In genomic region chr14:24403294-24404013, GRCh38 we compare ENCODE assay signal across 15 cellular contexts. TPM values are rescaled to one million over a fixed set of nuclear protein-coding genes. Genes with fewer than 3 reads are reported as not detected.
A peak's percentile ranks its signal among the peaks of the same experiment; 100 is the strongest.
DNase-seq lines count a peak whose midpoint lies in the region; ATAC-seq and TF ChIP-seq lines count a peak whose summit lies in the region.
"Had no signal": no experiment of that assay in that cellular context is flagged by ENCODE, and none has a peak within 500 bp of the region (broad histone marks: within the 10 kb centered on the region; RNA-seq: fewer than 3 reads in every experiment).

No MANE protein-coding gene starts in this region.

- H3K4me3 ChIP-seq in gastroesophageal sphincter = no peak overlapping the region

- H3K4me3 Mint-ChIP-seq in osteocyte (ENCODE audit: unreplicated experiment) = no peak overlapping the region
- H3K4me3 Mint-ChIP-seq: natural killer cell treated with Interleukin-12 subunit alpha and Interleukin-12 subunit beta and Interleukin-15 and Interleukin-18, amount 100 ng/mL, for 72 hours; T-cell had no signal

- DNase-seq in AG20443 (ENCODE audit: low spot score) (peak; percentile 43), SW480 (ENCODE audit: low spot score) (peak; percentile 20), osteocyte (ENCODE audit: extremely low spot score, unreplicated experiment) (no peak), NCI-H1694 (lab: John Stamatoyannopoulos, UW) (no peak), NCI-H524 (lab: John Stamatoyannopoulos, UW) (no peak)
- DNase-seq in activated naive CD4-positive, alpha-beta T cell treated with anti-CD3 and anti-CD28 coated beads, Interleukin-2, amount 50 U/mL, for 72 hours (ENCODE audit: low spot score in 2 of 2) = no peak
- DNase-seq: activated CD4-positive, CD25-positive, alpha-beta regulatory T cell; cortex of kidney; DMS 273 treated with DMSO at 0.1 percent for 48 hours; NCI-H1105 treated with DMSO at 0.1 percent for 48 hours; OCI-M1; T-cell had no signal

- H3K27me3 Mint-ChIP-seq in osteocyte (ENCODE audit: unreplicated experiment) = no peaks in the 10 kb centered on the region

- no peaks in the 10 kb centered on the region for H3K9me3 Mint-ChIP-seq in osteocyte (ENCODE audit: unreplicated experiment)
- no peaks in the 10 kb centered on the region for H3K9me3 Mint-ChIP-seq in activated naive CD4-positive, alpha-beta T cell treated with anti-CD3 and anti-CD28 coated beads, Interleukin-2, amount 50 U/mL, for 72 hours
- H3K9me3 Mint-ChIP-seq: natural killer cell treated with Interleukin-12 subunit alpha and Interleukin-12 subunit beta and Interleukin-15 and Interleukin-18, amount 100 ng/mL, for 72 hours; T-cell had no signal

- TF ChIP-seq CTCF in gastroesophageal sphincter (IDR thresholded peaks at IDR 0.05) (no peak), osteocyte (IDR thresholded peaks at IDR 0.05) (no peak)

- H3K36me3 ChIP-seq in gastroesophageal sphincter = peaks cover 0 to 28% of the 10 kb centered on the region in 2 donors

- no peak for TF ChIP-seq POLR2A in gastroesophageal sphincter (IDR thresholded peaks at IDR 0.05)

- H3K4me1 Mint-ChIP-seq in osteocyte (ENCODE audit: unreplicated experiment) = peaks cover 52% of the 10 kb centered on the region

- H3K4me1 ChIP-seq in gastroesophageal sphincter = peaks cover 0 to 61% (median 23%) of the 10 kb centered on the region in 3 donors

- H3K9me3 ChIP-seq in gastroesophageal sphincter = no peaks in the 10 kb centered on the region

- 39 to 54% methylated on average over 4 to 7 of the region's 7 CpGs for WGBS in gastroesophageal sphincter (ENCODE audit: low coverage in 1 of 2), 2 donors

- H3K36me3 Mint-ChIP-seq in osteocyte (ENCODE audit: unreplicated experiment) = peaks cover 22% of the 10 kb centered on the region
- H3K36me3 Mint-ChIP-seq in activated naive CD4-positive, alpha-beta T cell treated with anti-CD3 and anti-CD28 coated beads, Interleukin-2, amount 50 U/mL, for 72 hours = no peaks in the 10 kb centered on the region
- H3K36me3 Mint-ChIP-seq: natural killer cell treated with Interleukin-12 subunit alpha and Interleukin-12 subunit beta and Interleukin-15 and Interleukin-18, amount 100 ng/mL, for 72 hours; T-cell had no signal

- H3K27ac ChIP-seq in gastroesophageal sphincter = peak overlapping the region in 3 of 4 donors; percentile 53 to 79 (median 67)

- peak overlapping the region; percentile 21 for H3K27ac Mint-ChIP-seq in osteocyte (ENCODE audit: unreplicated experiment)
- H3K27ac Mint-ChIP-seq in activated naive CD4-positive, alpha-beta T cell treated with anti-CD3 and anti-CD28 coated beads, Interleukin-2, amount 50 U/mL, for 72 hours = no peak overlapping the region
- H3K27ac Mint-ChIP-seq: natural killer cell treated with Interleukin-12 subunit alpha and Interleukin-12 subunit beta and Interleukin-15 and Interleukin-18, amount 100 ng/mL, for 72 hours; T-cell had no signal

- TF ChIP-seq EP300 in gastroesophageal sphincter (IDR thresholded peaks at IDR 0.05) = no peak

- no peaks in the 10 kb centered on the region for H3K27me3 ChIP-seq in gastroesophageal sphincter

- ATAC-seq in gastroesophageal sphincter (peak; percentile 65), GM18519 (IDR thresholded peaks at IDR 0.05; ENCODE audit: low FRiP score, unreplicated experiment) (no peak)
- ATAC-seq in activated naive CD4-positive, alpha-beta T cell treated with anti-CD3 and anti-CD28 coated beads, Interleukin-2, amount 50 U/mL, for 72 hours = no peak
- ATAC-seq: natural killer cell treated with Interleukin-12 subunit alpha and Interleukin-12 subunit beta and Interleukin-15 and Interleukin-18, amount 100 ng/mL, for 72 hours; T-cell had no signal

RNA-seq across cellular contexts. Expression of gene NYNRIN, which starts 4.7 kb away (rescaled TPM):
- total RNA-seq in gastroesophageal sphincter (10 to 100 TPM in 2 of 4 donors, 1 to 10 TPM in 2; 6.9 to 19.9 (median 11.5) TPM), osteocyte (39.6 and 40.2 TPM in 2 replicates)
- under 1 TPM; 0.02 to 0.14 TPM for total RNA-seq in activated naive CD4-positive, alpha-beta T cell treated with anti-CD3 and anti-CD28 coated beads, Interleukin-2, amount 50 U/mL, for 72 hours

RNA-seq across cellular contexts. Expression of gene CBLN3, which starts 26.0 kb away (rescaled TPM):
- total RNA-seq in gastroesophageal sphincter (1 to 10 TPM in 3 of 4 donors, under 1 TPM in 1; 0.49 to 2.8 (median 2.1) TPM), osteocyte (5.5 and 6.1 TPM in 2 replicates)
- 10 to 100 TPM in 1 of 2 donors, 1 to 10 TPM in 1; 6.5 to 20.1 TPM for total RNA-seq in activated naive CD4-positive, alpha-beta T cell treated with anti-CD3 and anti-CD28 coated beads, Interleukin-2, amount 50 U/mL, for 72 hours

RNA-seq across cellular contexts. Expression of gene KHNYN, which starts 26.3 kb away (rescaled TPM):
- total RNA-seq in gastroesophageal sphincter = 10 to 100 TPM; 50.7 to 68.0 (median 61.3) TPM
- total RNA-seq in osteocyte = 59.9 and 60.9 TPM in 2 replicates
- total RNA-seq in activated naive CD4-positive, alpha-beta T cell treated with anti-CD3 and anti-CD28 coated beads, Interleukin-2, amount 50 U/mL, for 72 hours = 10 to 100 TPM; 70.1 to 70.6 TPM

RNA-seq across cellular contexts. Expression of gene NFATC4, which starts 35.5 kb away (rescaled TPM):
- total RNA-seq in gastroesophageal sphincter (10 to 100 TPM; 33.5 to 63.5 (median 57.9) TPM), osteocyte (197 and 223 TPM in 2 replicates)
- 1 to 10 TPM in 1 of 2 donors, under 1 TPM in 1; 0.27 to 1.7 TPM for total RNA-seq in activated naive CD4-positive, alpha-beta T cell treated with anti-CD3 and anti-CD28 coated beads, Interleukin-2, amount 50 U/mL, for 72 hours
- total RNA-seq: natural killer cell treated with Interleukin-12 subunit alpha and Interleukin-12 subunit beta and Interleukin-15 and Interleukin-18, amount 100 ng/mL, for 72 hours had no signal

RNA-seq across cellular contexts. Expression of gene SDR39U1, which starts 39.1 kb away (rescaled TPM):
- 10 to 100 TPM; 21.5 to 39.7 (median 31.3) TPM for total RNA-seq in gastroesophageal sphincter
- 53.9 and 54.6 TPM in 2 replicates for total RNA-seq in osteocyte
- total RNA-seq in activated naive CD4-positive, alpha-beta T cell treated with anti-CD3 and anti-CD28 coated beads, Interleukin-2, amount 50 U/mL, for 72 hours = 10 to 100 TPM; 50.6 to 72.3 TPM

Comparison
In these comparisons a context has a peak if more than half of its experiments do, and no peak if none do; other contexts are left out.
1. DNase-seq: peak in AG20443 (single experiment) and SW480 (single experiment); none in osteocyte (single experiment), activated naive CD4-positive, alpha-beta T cell treated with anti-CD3 and anti-CD28 coated beads, Interleukin-2, amount 50 U/mL, for 72 hours (0 of 2), NCI-H1694 (single experiment) and NCI-H524 (0 of 2).
2. RNA of gene NYNRIN, which starts 4.7 kb away (total RNA-seq): 39.6 to 40.2 TPM in osteocyte and 6.9 to 19.9 TPM in gastroesophageal sphincter; 0.02 to 0.14 TPM in activated naive CD4-positive, alpha-beta T cell treated with anti-CD3 and anti-CD28 coated beads, Interleukin-2, amount 50 U/mL, for 72 hours; every median in the first group is over 4 times any median in the second.